ENCODE assay signal across 19 cellular contexts in genomic region chr9:75233011-75233410, GRCh38.
DNase-seq lines count a peak whose midpoint lies in the region; ATAC-seq and TF ChIP-seq lines count a peak whose summit lies in the region.
"Had no signal": no experiment of that assay in that cellular context is flagged by ENCODE, and none has a peak within 500 bp of the region (broad histone marks: within the 10 kb centered on the region; RNA-seq: fewer than 3 reads in every experiment).

No MANE protein-coding gene starts in this region.

- peak overlapping the region; percentile 74 for H3K27ac ChIP-seq in VCaP
- H3K27ac ChIP-seq: BLaER1 had no signal

- DNase-seq in ELR (ENCODE audit: low read depth) (peak; percentile 30), epithelial cell of esophagus (ENCODE audit: low read depth) (peak; percentile 82), non-pigmented ciliary epithelial cell (ENCODE audit: low read depth) (peak; percentile 38), NCI-H1436 treated with DMSO at 0.1 percent for 48 hours (lab: John Stamatoyannopoulos, UW) (no peak), GM10266 (ENCODE audit: extremely low spot score) (no peak)
- no peak for DNase-seq in activated CD4-positive, alpha-beta T cell treated with anti-CD3 and anti-CD28 coated beads, Interleukin-2, amount 50 U/mL, for 1 hour
- DNase-seq: Calu3; CD4-positive, alpha-beta memory T cell; H9; Kasumi-1; NCI-H1092 treated with DMSO at 0.1 percent for 48 hours; NCI-H1694; NCI-H2107; NCI-H510A; NCI-H748 treated with DMSO at 0.1 percent for 48 hours had no signal

- no peak for TF ChIP-seq CTCF in VCaP (conservative IDR thresholded peaks at IDR 0.05)
- no peak for TF ChIP-seq CTCF in epithelial cell of esophagus (IDR thresholded peaks at IDR 0.05; ENCODE audit: insufficient read depth, low read depth, low read length, missing control alignments)
- TF ChIP-seq CTCF in GM10266 (IDR thresholded peaks at IDR 0.05; ENCODE audit: control insufficient read depth, insufficient read depth, low read depth, missing control alignments) = no peak

- ATAC-seq in HG03135 (IDR thresholded peaks at IDR 0.05; ENCODE audit: unreplicated experiment) = no peak
- ATAC-seq: Right ventricle myocardium inferior had no signal

- H3K4me3 ChIP-seq in epithelial cell of esophagus (ENCODE audit: low read length) = no peak overlapping the region
- H3K4me3 ChIP-seq: BLaER1 had no signal

Comparison
In these comparisons a context has a peak if more than half of its experiments do, and no peak if none do; other contexts are left out.
1. DNase-seq: peak in ELR (single experiment), epithelial cell of esophagus (single experiment) and non-pigmented ciliary epithelial cell (single experiment); none in activated CD4-positive, alpha-beta T cell treated with anti-CD3 and anti-CD28 coated beads, Interleukin-2, amount 50 U/mL, for 1 hour (single experiment), NCI-H1436 treated with DMSO at 0.1 percent for 48 hours (single experiment) and GM10266 (single experiment).